ENCODE assay signal across 10 cellular contexts in genomic region chr11:35182317-35182939, GRCh38. TPM values are rescaled to one million over a fixed set of nuclear protein-coding genes. Genes with fewer than 3 reads are reported as not detected.
DNase-seq lines count a peak whose midpoint lies in the region; ATAC-seq and TF ChIP-seq lines count a peak whose summit lies in the region.
"Had no signal": no experiment of that assay in that cellular context is flagged by ENCODE, and none has a peak within 500 bp of the region (broad histone marks: within the 10 kb centered on the region; RNA-seq: fewer than 3 reads in every experiment).

No MANE protein-coding gene starts in this region.

- POLR2A ChIA-PET in A673 (lab: Charles Lee; ENCODE audit: low non-redundant PET): interaction anchor here (0.7 kb wide), 1 partner anchor 211 kb away, joined by 4 read pairs; no protein-coding TSS in a partner anchor

- no peak overlapping the region for H3K27ac ChIP-seq in adrenal gland
- H3K27ac ChIP-seq in A673 (ENCODE audit: low read depth, low read length, poor library complexity, severe bottlenecking): no peak overlapping the region

- H3K27ac Mint-ChIP-seq in memory B cell: peak overlapping the region; percentile 95
- no peak overlapping the region for H3K27ac Mint-ChIP-seq in mesothelial cell of epicardium

- H3K4me1 Mint-ChIP-seq in memory B cell (peaks cover 39% of the 10 kb centered on the region), mesothelial cell of epicardium (peaks cover 6% of the 10 kb centered on the region)

- H3K36me3 ChIP-seq in adrenal gland (replicated peaks in 1 of 2) (no peaks in the 10 kb centered on the region), A673 (ENCODE audit: insufficient read depth, low read length, poor library complexity, severe bottlenecking) (no peaks in the 10 kb centered on the region)
- H3K36me3 ChIP-seq: uterus had no signal

- H3K4me3 Mint-ChIP-seq in memory B cell (peak overlapping the region; percentile 69), mesothelial cell of epicardium (no peak overlapping the region)

- 88 to 93% (median 88%) methylated on average over 6 of the region's 6 CpGs for WGBS in adrenal gland, 4 donors

- H3K27me3 Mint-ChIP-seq in memory B cell: no peaks in the 10 kb centered on the region
- peaks cover 2% of the 10 kb centered on the region for H3K27me3 Mint-ChIP-seq in mesothelial cell of epicardium (ENCODE audit: low read depth)

- H3K4me3 ChIP-seq in adrenal gland (no peak overlapping the region), A673 (ENCODE audit: low read depth, low read length, poor library complexity, severe bottlenecking) (no peak overlapping the region)
- H3K4me3 ChIP-seq: sigmoid colon, uterus had no signal

- TF ChIP-seq CTCF in mesothelial cell of epicardium (IDR thresholded peaks at IDR 0.05; ENCODE audit: unreplicated experiment) (no peak), adrenal gland (IDR thresholded peaks at IDR 0.05) (no peak), A673 (conservative IDR thresholded peaks at IDR 0.05; ENCODE audit: low read depth, low read length) (no peak)

- intact Hi-C loops in adrenal gland (cut with DNase I): no loop called here
- intact Hi-C loops in A673 (cut with micrococcal nuclease; ENCODE audit: unreplicated experiment): no loop called here

- DNase-seq in memory B cell (ENCODE audit: low spot score in 2 of 2) (no peak), mesothelial cell of epicardium (ENCODE audit: low spot score in 2 of 2, unreplicated experiment in 2 of 2) (no peak), A172 (ENCODE audit: low spot score) (no peak), adrenal gland (no peak), A673 (ENCODE audit: low spot score) (no peak)
- DNase-seq: sigmoid colon, uterus had no signal

- no peaks in the 10 kb centered on the region for H3K9me3 Mint-ChIP-seq in memory B cell
- H3K9me3 Mint-ChIP-seq in mesothelial cell of epicardium: no peaks in the 10 kb centered on the region

- peak; percentile 56 for ATAC-seq in GM18520 (IDR thresholded peaks at IDR 0.05; ENCODE audit: unreplicated experiment)
- peak; percentile 72 for ATAC-seq in GM21529 (IDR thresholded peaks at IDR 0.05; ENCODE audit: unreplicated experiment)
- ATAC-seq in HG03460 (IDR thresholded peaks at IDR 0.05; ENCODE audit: unreplicated experiment): peak; percentile 79
- peak; percentile 90 for ATAC-seq in memory B cell (ENCODE audit: low read depth)

- H3K36me3 Mint-ChIP-seq in memory B cell (peaks cover 43% of the 10 kb centered on the region), mesothelial cell of epicardium (no peaks in the 10 kb centered on the region)

- no peaks in the 10 kb centered on the region for H3K27me3 ChIP-seq in adrenal gland
- no peaks in the 10 kb centered on the region for H3K27me3 ChIP-seq in A673 (replicated peaks; ENCODE audit: insufficient read depth, low read depth, low read length, poor library complexity)
- H3K27me3 ChIP-seq: sigmoid colon, uterus had no signal

- no peak for TF ChIP-seq POLR2A in adrenal gland (IDR thresholded peaks at IDR 0.05)

- no peaks in the 10 kb centered on the region for H3K9me3 ChIP-seq in adrenal gland (replicated peaks in 1 of 3)
- no peaks in the 10 kb centered on the region for H3K9me3 ChIP-seq in A673 (ENCODE audit: low read depth, low read length, poor library complexity, severe bottlenecking)
- H3K9me3 ChIP-seq: sigmoid colon, uterus had no signal

- BruUV-seq in A673 (replicated peaks; lab: Mats Ljungman, UMichigan): no TSS peak

- CTCF ChIA-PET in A673 (lab: Charles Lee): no interaction called here

- H3K4me1 ChIP-seq in adrenal gland (replicated peaks in 1 of 2) (no peaks in the 10 kb centered on the region), A673 (ENCODE audit: insufficient read depth, low read length, poor library complexity, severe bottlenecking) (no peaks in the 10 kb centered on the region)

RNA-seq across cellular contexts. Expression of gene CD44, which starts 43.5 kb away (rescaled TPM):
- total RNA-seq in mesothelial cell of epicardium (1.7 to 2.9 TPM (median 1.9 TPM) in 3 replicates), adrenal gland (100 to 1,000 TPM in 2 of 8 donors, 10 to 100 TPM in 6; 65.3 to 110 (median 83.2) TPM), A673 (2021) (13.1 and 15.9 TPM in 2 replicates)
- 179 and 324 TPM in 2 replicates for total RNA-seq in A172 (2014; rRNA removed; shearing (Covaris generic))
- polyA plus RNA-seq in adrenal gland: 10 to 100 TPM; 20.2 to 81.2 (median 32.5) TPM
